ENCODE assay signal across 10 cellular contexts in the genomic region with DNA sequence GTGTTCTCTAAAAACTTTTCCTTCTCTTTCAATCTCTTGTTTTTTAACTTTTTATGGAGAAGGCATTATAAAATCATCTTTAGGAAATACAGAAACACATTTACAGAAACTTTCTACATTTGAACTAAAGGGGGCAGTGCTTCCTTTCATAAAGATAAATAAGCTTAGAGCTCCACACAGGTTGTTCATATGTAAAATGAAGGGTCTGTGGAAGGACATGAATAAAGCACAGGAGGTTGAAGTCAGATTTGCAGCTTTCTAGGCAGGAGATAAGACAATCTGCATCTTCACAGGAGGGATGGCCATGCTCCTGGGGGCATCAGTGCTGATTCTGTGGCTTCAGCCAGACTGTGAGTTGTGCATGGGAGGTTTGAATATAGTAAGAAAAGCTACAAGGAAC.
A peak's percentile ranks its signal among the peaks of the same experiment; 100 is the strongest.
DNase-seq lines count a peak whose midpoint lies in the region; ATAC-seq and TF ChIP-seq lines count a peak whose summit lies in the region.
"Had no signal": no experiment of that assay in that cellular context is flagged by ENCODE, and none has a peak within 500 bp of the region (broad histone marks: within the 10 kb centered on the region; RNA-seq: fewer than 3 reads in every experiment).

No MANE protein-coding gene starts in this region.

- H3K4me2 ChIP-seq in HCT116 (ENCODE audit: low read length), result no peak overlapping the region

- intact Hi-C loops in Caco-2 (cut with micrococcal nuclease; ENCODE audit: unreplicated experiment) (loop anchor here (2.0 to 10.0 kb wide), 3 partner anchors 38 to 214 kb away; no protein-coding TSS in a partner anchor), HCT116 (cut with micrococcal nuclease) (no loop called here)
- intact Hi-C loops in activated CD8-positive, alpha-beta T cell treated with anti-CD3 and anti-CD28 coated beads for 36 hours (cut with micrococcal nuclease), result no loop called here

- ATAC-seq in HCT116 (no peak), HG02798 (IDR thresholded peaks at IDR 0.05; ENCODE audit: poor library complexity, unreplicated experiment) (no peak), GM18511 (IDR thresholded peaks at IDR 0.05; ENCODE audit: unreplicated experiment) (no peak)
- no peak for ATAC-seq in activated CD8-positive, alpha-beta T cell treated with anti-CD3 and anti-CD28 coated beads for 36 hours

- H3K27me3 Mint-ChIP-seq in Caco-2 (ENCODE audit: insufficient read depth, unreplicated experiment), result no peaks in the 10 kb centered on the region
- no peaks in the 10 kb centered on the region for H3K27me3 Mint-ChIP-seq in activated CD8-positive, alpha-beta T cell treated with anti-CD3 and anti-CD28 coated beads for 36 hours

- H3K79me2 ChIP-seq in HCT116 (ENCODE audit: insufficient read depth, low read length), result no peaks in the 10 kb centered on the region

- RAD21 ChIA-PET in HCT116 (lab: Charles Lee; ENCODE audit: low non-redundant PET in 1 of 2, low total read pairs in 2 of 2, uncharacterized antibody in 2 of 2, unreplicated experiment in 2 of 2), result no interaction called here

- no peak overlapping the region for H3K27ac ChIP-seq in HCT116 (ENCODE audit: low read depth, low read length)
- H3K27ac ChIP-seq: SK-N-MC had no signal

- H3K9me3 ChIP-seq in Caco-2 (no peaks in the 10 kb centered on the region), HCT116 (ENCODE audit: control insufficient read depth in 1 of 2, insufficient read depth in 1 of 2, low read depth in 1 of 2, low read length in 2 of 2) (no peaks in the 10 kb centered on the region)

- TF ChIP-seq POLR2A in HCT116 (IDR thresholded peaks at IDR 0.05; ENCODE audit: borderline replicate concordance, extremely low read depth, insufficient read depth, insufficient read length), result no peak

- POLR2A ChIA-PET in Caco-2 (lab: Charles Lee) (no interaction called here), HCT116 (lab: Charles Lee) (no interaction called here)
- POLR2A ChIA-PET in activated CD8-positive, alpha-beta T cell treated with anti-CD3 and anti-CD28 coated beads for 36 hours (lab: Charles Lee), result interaction anchor here (1.0 kb wide), 1 partner anchor 335 kb away, joined by 3 read pairs; no protein-coding TSS in a partner anchor

- no peaks in the 10 kb centered on the region for H3K9me3 Mint-ChIP-seq in Caco-2 (ENCODE audit: unreplicated experiment)
- no peaks in the 10 kb centered on the region for H3K9me3 Mint-ChIP-seq in activated CD8-positive, alpha-beta T cell treated with anti-CD3 and anti-CD28 coated beads for 36 hours

- H3K4me3 Mint-ChIP-seq in Caco-2 (ENCODE audit: unreplicated experiment), result no peak overlapping the region
- peak overlapping the region; percentile 75 for H3K4me3 Mint-ChIP-seq in activated CD8-positive, alpha-beta T cell treated with anti-CD3 and anti-CD28 coated beads for 36 hours

- TF ChIP-seq RAD21 in HCT116 (IDR thresholded peaks at IDR 0.05; ENCODE audit: low read depth), result peak; percentile 19; the same call in 1 of the 2 replicates

- H4K20me1 ChIP-seq in HCT116 (ENCODE audit: insufficient read depth), result no peaks in the 10 kb centered on the region

- H3K4me1 ChIP-seq in Caco-2 (peaks cover 8% of the 10 kb centered on the region; the same call in 1 of the 2 replicates), HCT116 (ENCODE audit: control insufficient read depth in 1 of 2, insufficient read depth in 2 of 2, low read length in 2 of 2) (no peaks in the 10 kb centered on the region)

- H3K36me3 Mint-ChIP-seq in Caco-2 (ENCODE audit: insufficient read depth, unreplicated experiment), result no peaks in the 10 kb centered on the region
- peaks cover 3% of the 10 kb centered on the region for H3K36me3 Mint-ChIP-seq in activated CD8-positive, alpha-beta T cell treated with anti-CD3 and anti-CD28 coated beads for 36 hours (ENCODE audit: low read depth)

- H3K9me2 ChIP-seq in HCT116 (ENCODE audit: insufficient read depth), result no peaks in the 10 kb centered on the region

- no peak overlapping the region for H3K9ac ChIP-seq in HCT116 (ENCODE audit: low read length)

- H2AFZ ChIP-seq in HCT116 (ENCODE audit: low read depth, low read length, poor library complexity, severe bottlenecking), result no peak overlapping the region

- DNase-seq in Caco-2, result no peak
- DNase-seq in HCT116 (ENCODE audit: low read depth, low spot score), result no peak
- DNase-seq in activated CD8-positive, alpha-beta T cell treated with anti-CD3 and anti-CD28 coated beads for 36 hours, result no peak
- peak; percentile 57 for DNase-seq in kidney tubule cell (ENCODE audit: low spot score)
- no peak for DNase-seq in DMS114 treated with DMSO at 0.1 percent for 48 hours (lab: John Stamatoyannopoulos, UW; ENCODE audit: unreplicated experiment)
- DNase-seq in activated CD4-positive, alpha-beta T cell treated with anti-CD3 and anti-CD28 coated beads, Interleukin-2, amount 50 U/mL, for 4 hours, result no peak
- DNase-seq: nucleus accumbens had no signal

- H3K36me3 ChIP-seq in Caco-2 (ENCODE audit: control insufficient read depth, insufficient read depth, low read length), result no peaks in the 10 kb centered on the region
- H3K36me3 ChIP-seq in HCT116 (ENCODE audit: control insufficient read depth in 1 of 2, insufficient read depth in 2 of 2, low read length in 2 of 2), result no peaks in the 10 kb centered on the region

- TF ChIP-seq CTCF in Caco-2 (IDR thresholded peaks at IDR 0.05; ENCODE audit: insufficient read depth in 1 of 2, low read depth in 1 of 2, low read length in 1 of 2, severe bottlenecking in 1 of 2, unreplicated experiment in 1 of 2) (peak; percentile 21 to 35), HCT116 (IDR thresholded peaks at IDR 0.05 in 2 of 3, conservative IDR thresholded peaks at IDR 0.05 in 1 of 3; ENCODE audit: borderline replicate concordance in 1 of 3, insufficient read depth in 1 of 3, low read depth in 2 of 3, low read length in 2 of 3) (peak in 1 of 3 experiments; percentile 44; a peak in 2 of 6 replicates)
- no peak for TF ChIP-seq CTCF in activated CD8-positive, alpha-beta T cell treated with anti-CD3 and anti-CD28 coated beads for 36 hours (IDR thresholded peaks at IDR 0.05)

- BruUV-seq in Caco-2 (replicated peaks; lab: Mats Ljungman, UMichigan) (no TSS peak), HCT116 (replicated peaks; lab: Mats Ljungman, UMichigan) (no TSS peak)

- no peaks in the 10 kb centered on the region for H3K4me1 Mint-ChIP-seq in Caco-2 (ENCODE audit: low read depth, unreplicated experiment)
- H3K4me1 Mint-ChIP-seq in activated CD8-positive, alpha-beta T cell treated with anti-CD3 and anti-CD28 coated beads for 36 hours (ENCODE audit: low read depth), result peaks cover 16% of the 10 kb centered on the region

- H3K4me3 ChIP-seq in Caco-2 (ENCODE audit: low read depth, low read length) (no peak overlapping the region), HCT116 (replicated peaks in 1 of 2; ENCODE audit: low read depth in 1 of 2, low read length in 2 of 2) (no peak overlapping the region)
- H3K4me3 ChIP-seq: SK-N-MC had no signal

- CTCF ChIA-PET in Caco-2 (lab: Charles Lee), result interaction anchor here (0.5 to 1.4 kb wide), 15 partner anchors 14 to 686 kb away, joined by 3 to 22 read pairs (median 4); partner anchors contain the start of genes RAB2B and TOX4
- CTCF ChIA-PET in HCT116 (lab: Charles Lee), result interaction anchor here (0.8 to 1.8 kb wide), 13 partner anchors 9 to 309 kb away, joined by 3 to 11 read pairs (median 5); no protein-coding TSS in a partner anchor
- CTCF ChIA-PET in activated CD8-positive, alpha-beta T cell treated with anti-CD3 and anti-CD28 coated beads for 36 hours (lab: Charles Lee), result interaction anchor here (0.8 to 2.3 kb wide), 11 partner anchors 8 to 407 kb away, joined by 3 to 8 read pairs (median 3); no protein-coding TSS in a partner anchor

- no peaks in the 10 kb centered on the region for H3K27me3 ChIP-seq in Caco-2 (replicated peaks; ENCODE audit: control insufficient read depth, insufficient read depth, low read length)
- peaks cover 38% of the 10 kb centered on the region; the same call in 1 of the 2 replicates for H3K27me3 ChIP-seq in HCT116 (ENCODE audit: insufficient read depth, low read length)

- no peak overlapping the region for H3K27ac Mint-ChIP-seq in Caco-2 (ENCODE audit: unreplicated experiment)
- H3K27ac Mint-ChIP-seq in activated CD8-positive, alpha-beta T cell treated with anti-CD3 and anti-CD28 coated beads for 36 hours, result peak overlapping the region; percentile 88

TF ChIP-seq in HCT116, 20 proteins besides CTCF, POLR2A, EP300 and RAD21 (continues in another document):
- TF ChIP-seq ZBTB33 (IDR thresholded peaks at IDR 0.05; ENCODE audit: extremely low read depth, insufficient replicate concordance, low read length) (no peak), JUND (IDR thresholded peaks at IDR 0.05) (no peak), CBX3 (IDR thresholded peaks at IDR 0.05; ENCODE audit: low read depth) (no peak), SRF (IDR thresholded peaks at IDR 0.05; ENCODE audit: low read depth) (no peak), POLR2AphosphoS5 (IDR thresholded peaks at IDR 0.05; ENCODE audit: low read depth, low read length) (no peak), YY1 (IDR thresholded peaks at IDR 0.05; ENCODE audit: extremely low read depth, insufficient replicate concordance, low read depth, low read length) (no peak), ZNF274 (IDR thresholded peaks at IDR 0.05; ENCODE audit: low read depth, low read length) (no peak), CEBPB (IDR thresholded peaks at IDR 0.05; ENCODE audit: low read depth) (no peak), TCF7L2 (IDR thresholded peaks at IDR 0.05; ENCODE audit: borderline replicate concordance, extremely low read depth, insufficient read depth, insufficient read length) (no peak), SP1 (IDR thresholded peaks at IDR 0.05; ENCODE audit: low read depth) (no peak), ELF1 (IDR thresholded peaks at IDR 0.05; ENCODE audit: borderline replicate concordance, low read depth) (no peak)
- TF ChIP-seq, protein P1, sequence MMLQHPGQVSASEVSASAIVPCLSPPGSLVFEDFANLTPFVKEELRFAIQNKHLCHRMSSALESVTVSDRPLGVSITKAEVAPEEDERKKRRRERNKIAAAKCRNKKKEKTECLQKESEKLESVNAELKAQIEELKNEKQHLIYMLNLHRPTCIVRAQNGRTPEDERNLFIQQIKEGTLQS (IDR thresholded peaks at IDR 0.05), result no peak
